In genomic region chr15:101596633-101597032, GRCh38 we compare ENCODE assay signal across 2 cellular contexts.
TF ChIP-seq lines count a peak whose summit lies in the region.

No MANE protein-coding gene starts in this region.

TF ChIP-seq in A549, 52 proteins besides CTCF, POLR2A, EP300 and RAD21:
- TF ChIP-seq ZC3H11A (IDR thresholded peaks at IDR 0.05) (no peak), HES2 (IDR thresholded peaks at IDR 0.05) (no peak), CHD2 (IDR thresholded peaks at IDR 0.05; ENCODE audit: low read length, partially characterized antibody) (no peak), SMC3 (IDR thresholded peaks at IDR 0.05) (no peak), PHF8 (IDR thresholded peaks at IDR 0.05; ENCODE audit: borderline replicate concordance, low read depth) (no peak), PBX3 (IDR thresholded peaks at IDR 0.05) (no peak), HMGXB4 (CRISPR knock-in tag; IDR thresholded peaks at IDR 0.05; ENCODE audit: borderline replicate concordance) (no peak), RFX5 (IDR thresholded peaks at IDR 0.05) (no peak)
- TF ChIP-seq, protein P1, sequence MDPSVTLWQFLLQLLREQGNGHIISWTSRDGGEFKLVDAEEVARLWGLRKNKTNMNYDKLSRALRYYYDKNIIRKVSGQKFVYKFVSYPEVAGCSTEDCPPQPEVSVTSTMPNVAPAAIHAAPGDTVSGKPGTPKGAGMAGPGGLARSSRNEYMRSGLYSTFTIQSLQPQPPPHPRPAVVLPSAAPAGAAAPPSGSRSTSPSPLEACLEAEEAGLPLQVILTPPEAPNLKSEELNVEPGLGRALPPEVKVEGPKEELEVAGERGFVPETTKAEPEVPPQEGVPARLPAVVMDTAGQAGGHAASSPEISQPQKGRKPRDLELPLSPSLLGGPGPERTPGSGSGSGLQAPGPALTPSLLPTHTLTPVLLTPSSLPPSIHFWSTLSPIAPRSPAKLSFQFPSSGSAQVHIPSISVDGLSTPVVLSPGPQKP (IDR thresholded peaks at IDR 0.05; ENCODE audit: low read depth, low read length), result no peak

TF ChIP-seq in K562, 482 proteins besides CTCF, POLR2A, EP300 and RAD21:
- 0 out of 2 replicates have a peak, but pooled peaks have one; percentile 37 for TF ChIP-seq TRIM28 (IDR thresholded peaks at IDR 0.05)
- TF ChIP-seq ZNF696 (CRISPR knock-in tag; conservative IDR thresholded peaks at IDR 0.05), result no peak
- TF ChIP-seq, protein P2, sequence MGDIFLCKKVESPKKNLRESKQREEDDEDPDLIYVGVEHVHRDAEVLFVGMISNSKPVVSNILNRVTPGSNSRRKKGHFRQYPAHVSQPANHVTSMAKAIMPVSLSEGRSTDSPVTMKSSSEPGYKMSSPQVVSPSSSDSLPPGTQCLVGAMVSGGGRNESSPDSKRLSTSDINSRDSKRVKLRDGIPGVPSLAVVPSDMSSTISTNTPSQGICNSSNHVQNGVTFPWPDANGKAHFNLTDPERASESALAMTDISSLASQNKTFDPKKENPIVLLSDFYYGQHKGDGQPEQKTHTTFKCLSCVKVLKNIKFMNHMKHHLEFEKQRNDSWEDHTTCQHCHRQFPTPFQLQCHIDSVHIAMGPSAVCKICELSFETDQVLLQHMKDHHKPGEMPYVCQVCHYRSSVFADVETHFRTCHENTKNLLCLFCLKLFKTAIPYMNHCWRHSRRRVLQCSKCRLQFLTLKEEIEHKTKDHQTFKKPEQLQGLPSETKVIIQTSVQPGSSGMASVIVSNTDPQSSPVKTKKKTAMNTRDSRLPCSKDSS (IDR thresholded peaks at IDR 0.05; ENCODE audit: low read depth, partially characterized antibody), result peak; percentile 66
- TF ChIP-seq CBX1 (IDR thresholded peaks at IDR 0.05; ENCODE audit: low read depth), result no peak
- TF ChIP-seq, protein P3, sequence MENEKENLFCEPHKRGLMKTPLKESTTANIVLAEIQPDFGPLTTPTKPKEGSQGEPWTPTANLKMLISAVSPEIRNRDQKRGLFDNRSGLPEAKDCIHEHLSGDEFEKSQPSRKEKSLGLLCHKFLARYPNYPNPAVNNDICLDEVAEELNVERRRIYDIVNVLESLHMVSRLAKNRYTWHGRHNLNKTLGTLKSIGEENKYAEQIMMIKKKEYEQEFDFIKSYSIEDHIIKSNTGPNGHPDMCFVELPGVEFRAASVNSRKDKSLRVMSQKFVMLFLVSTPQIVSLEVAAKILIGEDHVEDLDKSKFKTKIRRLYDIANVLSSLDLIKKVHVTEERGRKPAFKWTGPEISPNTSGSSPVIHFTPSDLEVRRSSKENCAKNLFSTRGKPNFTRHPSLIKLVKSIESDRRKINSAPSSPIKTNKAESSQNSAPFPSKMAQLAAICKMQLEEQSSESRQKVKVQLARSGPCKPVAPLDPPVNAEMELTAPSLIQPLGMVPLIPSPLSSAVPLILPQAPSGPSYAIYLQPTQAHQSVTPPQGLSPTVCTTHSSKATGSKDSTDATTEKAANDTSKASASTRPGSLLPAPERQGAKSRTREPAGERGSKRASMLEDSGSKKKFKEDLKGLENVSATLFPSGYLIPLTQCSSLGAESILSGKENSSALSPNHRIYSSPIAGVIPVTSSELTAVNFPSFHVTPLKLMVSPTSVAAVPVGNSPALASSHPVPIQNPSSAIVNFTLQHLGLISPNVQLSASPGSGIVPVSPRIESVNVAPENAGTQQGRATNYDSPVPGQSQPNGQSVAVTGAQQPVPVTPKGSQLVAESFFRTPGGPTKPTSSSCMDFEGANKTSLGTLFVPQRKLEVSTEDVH (IDR thresholded peaks at IDR 0.05; ENCODE audit: low read depth, partially characterized antibody), result no peak
- TF ChIP-seq BMI1 (IDR thresholded peaks at IDR 0.05; ENCODE audit: low read length), result no peak
- TF ChIP-seq, protein P4, sequence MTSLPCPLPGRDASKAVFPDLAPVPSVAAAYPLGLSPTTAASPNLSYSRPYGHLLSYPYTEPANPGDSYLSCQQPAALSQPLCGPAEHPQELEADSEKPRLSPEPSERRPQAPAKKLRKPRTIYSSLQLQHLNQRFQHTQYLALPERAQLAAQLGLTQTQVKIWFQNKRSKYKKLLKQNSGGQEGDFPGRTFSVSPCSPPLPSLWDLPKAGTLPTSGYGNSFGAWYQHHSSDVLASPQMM (CRISPR knock-in tag; IDR thresholded peaks at IDR 0.05), result no peak
- no peak for TF ChIP-seq COPS2 (conservative IDR thresholded peaks at IDR 0.05)
- TF ChIP-seq ERF (CRISPR knock-in tag; IDR thresholded peaks at IDR 0.05), result no peak
- TF ChIP-seq CSDE1 (IDR thresholded peaks at IDR 0.05), result no peak
- TF ChIP-seq ZNF280B (CRISPR knock-in tag; IDR thresholded peaks at IDR 0.05), result no peak
TF ChIP-seq in K562: peak in this region for 2.
